In the genomic region with DNA sequence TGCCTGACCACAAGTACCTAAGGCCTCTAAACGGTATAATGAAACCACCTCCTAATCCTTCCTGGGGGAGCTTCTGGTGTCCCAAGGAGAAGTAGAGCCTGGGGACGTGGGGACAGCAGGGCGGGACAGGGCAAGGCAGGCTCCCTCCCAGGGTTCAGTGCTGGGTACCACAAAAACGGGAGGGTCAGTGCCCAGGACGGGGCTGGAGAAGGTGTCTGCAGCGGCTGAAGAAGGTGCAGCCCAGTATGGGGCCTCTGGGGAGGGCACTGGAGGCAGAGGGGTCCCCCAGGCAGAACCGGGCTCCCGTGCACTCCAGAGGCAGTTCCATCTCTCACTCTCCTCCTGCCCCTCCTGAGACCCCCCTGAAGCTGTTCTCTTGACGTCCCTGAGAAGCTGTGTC, we compare ENCODE assay signal across 11 cellular contexts.
"Had no signal": no experiment of that assay in that cellular context is flagged by ENCODE, and none has a peak within 500 bp of the region (broad histone marks: within the 10 kb centered on the region; RNA-seq: fewer than 3 reads in every experiment).

No MANE protein-coding gene starts in this region.

- H3K4me3 ChIP-seq: breast epithelium, dorsolateral prefrontal cortex, lower lobe of right lung, prostate gland, right lobe of liver, stomach, thoracic aorta had no signal

- H3K4me3 Mint-ChIP-seq: activated naive CD4-positive, alpha-beta T cell treated with anti-CD3 and anti-CD28 coated beads for 36 hours; mesothelial cell of epicardium had no signal

- H3K9me3 ChIP-seq: breast epithelium, lower lobe of right lung, prostate gland, right lobe of liver, stomach, thoracic aorta had no signal

- H3K4me1 ChIP-seq: breast epithelium, prostate gland, right lobe of liver had no signal

- DNase-seq: right lobe of liver, SIG-M5, stomach, T-helper 9 cell had no signal

- H3K36me3 ChIP-seq: breast epithelium, lower lobe of right lung, prostate gland, right lobe of liver, stomach, thoracic aorta had no signal

- H3K9me3 Mint-ChIP-seq: activated naive CD4-positive, alpha-beta T cell treated with anti-CD3 and anti-CD28 coated beads for 36 hours; mesothelial cell of epicardium had no signal

- H3K27me3 ChIP-seq: breast epithelium, dorsolateral prefrontal cortex, right lobe of liver, stomach had no signal

- H3K27ac Mint-ChIP-seq: activated naive CD4-positive, alpha-beta T cell treated with anti-CD3 and anti-CD28 coated beads for 36 hours; mesothelial cell of epicardium had no signal

- H3K27ac ChIP-seq: breast epithelium, lower lobe of right lung, prostate gland, right lobe of liver, stomach, thoracic aorta had no signal

- H3K36me3 Mint-ChIP-seq: mesothelial cell of epicardium had no signal
